ENCODE assay signal across 11 cellular contexts in the genomic region with DNA sequence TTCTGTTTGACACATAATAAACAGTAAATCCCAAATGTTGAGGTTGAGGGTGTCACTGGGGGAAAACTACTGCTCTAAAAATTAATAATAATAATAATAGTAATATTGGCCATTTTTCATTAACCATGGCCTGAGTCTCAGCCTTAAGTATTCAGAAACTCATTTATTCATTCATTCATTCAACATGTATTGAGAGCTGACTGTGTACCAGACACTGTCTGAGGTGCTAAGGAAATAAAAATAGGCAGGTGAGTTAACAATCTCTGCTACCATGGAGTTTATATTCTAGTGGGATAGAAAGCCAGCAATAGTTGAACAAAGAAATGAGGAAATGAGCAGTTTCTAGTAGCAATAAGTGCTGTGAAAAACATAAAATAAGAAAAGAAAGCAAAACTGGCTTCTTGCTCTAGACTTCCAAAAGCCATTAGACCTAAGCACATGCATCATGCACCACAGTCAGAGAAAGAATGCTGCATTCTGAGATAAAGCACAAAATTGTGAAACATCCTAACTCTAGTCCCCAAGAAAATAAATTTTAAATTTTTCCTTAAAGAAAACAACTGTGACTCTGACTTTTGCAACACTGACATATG.
DNase-seq lines count a peak whose midpoint lies in the region; ATAC-seq and TF ChIP-seq lines count a peak whose summit lies in the region.
"Had no signal": no experiment of that assay in that cellular context is flagged by ENCODE, and none has a peak within 500 bp of the region (broad histone marks: within the 10 kb centered on the region; RNA-seq: fewer than 3 reads in every experiment).

No MANE protein-coding gene starts in this region.

- H3K14ac ChIP-seq in mesenchymal stem cell (ENCODE audit: low read length in 2 of 2) = no peak overlapping the region

- no peak overlapping the region for H2BK5ac ChIP-seq in mesenchymal stem cell (ENCODE audit: low read depth, low read length, poor library complexity, severe bottlenecking)

- H2BK15ac ChIP-seq in mesenchymal stem cell (ENCODE audit: low read depth, poor library complexity, severe bottlenecking) = no peak overlapping the region

- H2BK12ac ChIP-seq in mesenchymal stem cell (ENCODE audit: low read length in 2 of 2) = no peak overlapping the region

- no peak overlapping the region for H4K91ac ChIP-seq in mesenchymal stem cell (ENCODE audit: low read length)

- TF ChIP-seq CTCF in right lobe of liver (IDR thresholded peaks at IDR 0.05) (no peak), uterus (IDR thresholded peaks at IDR 0.05) (no peak)

- peaks cover 6% of the 10 kb centered on the region for H3K9me3 ChIP-seq in mesenchymal stem cell (ENCODE audit: control insufficient read depth, low read length)
- H3K9me3 ChIP-seq in right lobe of liver = no peaks in the 10 kb centered on the region
- no peaks in the 10 kb centered on the region for H3K9me3 ChIP-seq in uterus

- H3K36me3 ChIP-seq in mesenchymal stem cell (ENCODE audit: control insufficient read depth in 1 of 2, insufficient read depth in 2 of 2, low read depth in 1 of 2, low read length in 2 of 2) (no peaks in the 10 kb centered on the region), right lobe of liver (no peaks in the 10 kb centered on the region), uterus (no peaks in the 10 kb centered on the region)

- TF ChIP-seq POLR2A in right lobe of liver (IDR thresholded peaks at IDR 0.05) (no peak), uterus (IDR thresholded peaks at IDR 0.05) (no peak)

- H3K4me3 ChIP-seq in mesenchymal stem cell (ENCODE audit: insufficient read depth in 1 of 2, low read depth in 1 of 2, low read length in 2 of 2) (no peak overlapping the region), right lobe of liver (no peak overlapping the region), uterus (no peak overlapping the region)

- H3K4me1 ChIP-seq in mesenchymal stem cell (ENCODE audit: control insufficient read depth, insufficient read depth, low read depth, low read length) (no peaks in the 10 kb centered on the region), right lobe of liver (no peaks in the 10 kb centered on the region), uterus (no peaks in the 10 kb centered on the region)

- no peaks in the 10 kb centered on the region for H3K79me1 ChIP-seq in mesenchymal stem cell (replicated peaks; ENCODE audit: low read length, poor library complexity, severe bottlenecking)

- intact Hi-C loops in right lobe of liver (cut with DNase I) (no loop called here), uterus (cut with DNase I; ENCODE audit: low total_unique reads) (no loop called here)

- peaks cover 0 to 3% of the 10 kb centered on the region in 2 experiments for H3K27me3 ChIP-seq in mesenchymal stem cell (ENCODE audit: control insufficient read depth in 1 of 2, insufficient read depth in 1 of 2, low read length in 2 of 2)
- no peaks in the 10 kb centered on the region for H3K27me3 ChIP-seq in right lobe of liver
- no peaks in the 10 kb centered on the region for H3K27me3 ChIP-seq in uterus

- no peak overlapping the region for H2BK120ac ChIP-seq in mesenchymal stem cell (ENCODE audit: low read depth, low read length)

- H3K4me2 ChIP-seq in mesenchymal stem cell (ENCODE audit: low read length, poor library complexity, severe bottlenecking) = no peak overlapping the region

- H2AFZ ChIP-seq in mesenchymal stem cell (ENCODE audit: low read depth, low read length) = no peak overlapping the region

- no peak overlapping the region for H3K4ac ChIP-seq in mesenchymal stem cell (ENCODE audit: low read depth in 1 of 2, low read length in 2 of 2)

- H3K23ac ChIP-seq in mesenchymal stem cell (ENCODE audit: low read length in 2 of 2) = no peak overlapping the region

- no peak overlapping the region for H2AK5ac ChIP-seq in mesenchymal stem cell (ENCODE audit: low read length, severe bottlenecking)

- H3K27ac ChIP-seq in mesenchymal stem cell (ENCODE audit: low read length, poor library complexity, severe bottlenecking) = no peak overlapping the region
- no peak overlapping the region for H3K27ac ChIP-seq in right lobe of liver
- peak overlapping the region in 1 of 2 donors; percentile 16 for H3K27ac ChIP-seq in uterus

- H4K8ac ChIP-seq in mesenchymal stem cell (ENCODE audit: low read length) = no peak overlapping the region

- DNase-seq in mesenchymal stem cell (peak; percentile 42), H4 (ENCODE audit: low spot score) (no peak), right lobe of liver (no peak), uterus (no peak)
- no peak for DNase-seq in activated CD4-positive, CD25-positive, alpha-beta regulatory T cell treated with anti-CD3 and anti-CD28 coated beads, Interleukin-2, amount 50 U/mL, for 72 hours
- DNase-seq: activated CD8-positive, alpha-beta memory T cell treated with anti-CD3 and anti-CD28 coated beads, Interleukin-2, amount 50 U/mL, for 4 hours; NCI-H524; T-cell had no signal

- H3K9ac ChIP-seq in mesenchymal stem cell (ENCODE audit: low read length) = no peak overlapping the region

- peak; percentile 98 for ATAC-seq in GM18907 (IDR thresholded peaks at IDR 0.05; ENCODE audit: unreplicated experiment)
- ATAC-seq in GM21717 (IDR thresholded peaks at IDR 0.05; ENCODE audit: unreplicated experiment) = peak; percentile 99
- ATAC-seq in HG03139 (IDR thresholded peaks at IDR 0.05; ENCODE audit: unreplicated experiment) = peak; percentile 98
- ATAC-seq in right lobe of liver = no peak
- ATAC-seq: T-cell had no signal

- H3K18ac ChIP-seq in mesenchymal stem cell (ENCODE audit: low read depth in 1 of 2, low read length in 2 of 2) = no peak overlapping the region

Comparison
In these comparisons a context has a peak if more than half of its experiments do, and no peak if none do; other contexts are left out.
1. ATAC-seq: peak in GM18907 (single experiment), GM21717 (single experiment) and HG03139 (single experiment); none in right lobe of liver (0 of 4).